ENCODE assay signal across 8 cellular contexts in genomic region chr2:24926602-24927252, GRCh38.
DNase-seq lines count a peak whose midpoint lies in the region; ATAC-seq and TF ChIP-seq lines count a peak whose summit lies in the region.

No MANE protein-coding gene starts in this region.

- no peaks in the 10 kb centered on the region for H3K9me3 ChIP-seq in OCI-LY3 (ENCODE audit: insufficient read depth, low read length)

- H3K4me3 ChIP-seq in OCI-LY3 (ENCODE audit: low read length) (peak overlapping the region; percentile 77), cardiac fibroblast (replicated peaks in 1 of 2; ENCODE audit: low read depth in 2 of 2, low read length in 2 of 2) (no peak overlapping the region)

- H4K20me1 ChIP-seq in OCI-LY3 (ENCODE audit: insufficient read depth, low read length): no peaks in the 10 kb centered on the region

- H2AFZ ChIP-seq in OCI-LY3 (ENCODE audit: low read depth, low read length): peak overlapping the region; percentile 85

- H3K9me3 Mint-ChIP-seq in stimulated activated naive CD8-positive, alpha-beta T cell treated with anti-CD3 and anti-CD28 coated beads, Interleukin-15, amount 100 ng/mL, for 72 hours: no peaks in the 10 kb centered on the region

- TF ChIP-seq CTCF in OCI-LY3 (IDR thresholded peaks at IDR 0.05; ENCODE audit: low read depth, low read length) (no peak), cardiac fibroblast (IDR thresholded peaks at IDR 0.05; ENCODE audit: low read depth, low read length) (no peak)

- H3K4me1 ChIP-seq in OCI-LY3 (ENCODE audit: low read length): peaks cover 31% of the 10 kb centered on the region

- DNase-seq in cardiac fibroblast (ENCODE audit: low read depth in 2 of 2) (peak; percentile 45 to 54), medulla oblongata (ENCODE audit: extremely low spot score) (peak; percentile 37), NCI-H2171 (lab: John Stamatoyannopoulos, UW) (no peak), NCI-H2081 (lab: John Stamatoyannopoulos, UW) (no peak)
- DNase-seq in stimulated activated naive CD8-positive, alpha-beta T cell treated with anti-CD3 and anti-CD28 coated beads, Interleukin-15, amount 100 ng/mL, for 72 hours: peak; percentile 52 to 55

- peak overlapping the region; percentile 74 to 80 for H3K27ac Mint-ChIP-seq in stimulated activated naive CD8-positive, alpha-beta T cell treated with anti-CD3 and anti-CD28 coated beads, Interleukin-15, amount 100 ng/mL, for 72 hours

- H3K9ac ChIP-seq in OCI-LY3 (ENCODE audit: low read length): peak overlapping the region; percentile 74

- H3K4me2 ChIP-seq in OCI-LY3 (ENCODE audit: low read length): peak overlapping the region; percentile 95

- H3K4me1 Mint-ChIP-seq in stimulated activated naive CD8-positive, alpha-beta T cell treated with anti-CD3 and anti-CD28 coated beads, Interleukin-15, amount 100 ng/mL, for 72 hours: peaks cover 9% of the 10 kb centered on the region

- no peaks in the 10 kb centered on the region for H3K79me2 ChIP-seq in OCI-LY3 (ENCODE audit: low read length)

- H3K36me3 ChIP-seq in OCI-LY3 (replicated peaks; ENCODE audit: low read depth, low read length): no peaks in the 10 kb centered on the region

- H3K27ac ChIP-seq in OCI-LY3 (ENCODE audit: low read length): peak overlapping the region; percentile 44

- peaks cover 12% of the 10 kb centered on the region for H3K27me3 Mint-ChIP-seq in stimulated activated naive CD8-positive, alpha-beta T cell treated with anti-CD3 and anti-CD28 coated beads, Interleukin-15, amount 100 ng/mL, for 72 hours

- H3K4me3 Mint-ChIP-seq in stimulated activated naive CD8-positive, alpha-beta T cell treated with anti-CD3 and anti-CD28 coated beads, Interleukin-15, amount 100 ng/mL, for 72 hours: peak overlapping the region in 1 of 2 donors; percentile 70

- peak; percentile 65 for ATAC-seq in stimulated activated naive CD8-positive, alpha-beta T cell treated with anti-CD3 and anti-CD28 coated beads, Interleukin-15, amount 100 ng/mL, for 72 hours
- ATAC-seq in HG03039 (IDR thresholded peaks at IDR 0.05; ENCODE audit: unreplicated experiment) (no peak), HG02642 (IDR thresholded peaks at IDR 0.05; ENCODE audit: poor library complexity, unreplicated experiment) (no peak)

- no peaks in the 10 kb centered on the region for H3K27me3 ChIP-seq in OCI-LY3 (ENCODE audit: low read depth, low read length)

Comparison
In these comparisons a context has a peak if more than half of its experiments do, and no peak if none do; other contexts are left out.
1. DNase-seq: peak in cardiac fibroblast (2 of 2), medulla oblongata (single experiment) and stimulated activated naive CD8-positive, alpha-beta T cell treated with anti-CD3 and anti-CD28 coated beads, Interleukin-15, amount 100 ng/mL, for 72 hours (2 of 2); none in NCI-H2171 (single experiment) and NCI-H2081 (0 of 2).